In the genomic region with DNA sequence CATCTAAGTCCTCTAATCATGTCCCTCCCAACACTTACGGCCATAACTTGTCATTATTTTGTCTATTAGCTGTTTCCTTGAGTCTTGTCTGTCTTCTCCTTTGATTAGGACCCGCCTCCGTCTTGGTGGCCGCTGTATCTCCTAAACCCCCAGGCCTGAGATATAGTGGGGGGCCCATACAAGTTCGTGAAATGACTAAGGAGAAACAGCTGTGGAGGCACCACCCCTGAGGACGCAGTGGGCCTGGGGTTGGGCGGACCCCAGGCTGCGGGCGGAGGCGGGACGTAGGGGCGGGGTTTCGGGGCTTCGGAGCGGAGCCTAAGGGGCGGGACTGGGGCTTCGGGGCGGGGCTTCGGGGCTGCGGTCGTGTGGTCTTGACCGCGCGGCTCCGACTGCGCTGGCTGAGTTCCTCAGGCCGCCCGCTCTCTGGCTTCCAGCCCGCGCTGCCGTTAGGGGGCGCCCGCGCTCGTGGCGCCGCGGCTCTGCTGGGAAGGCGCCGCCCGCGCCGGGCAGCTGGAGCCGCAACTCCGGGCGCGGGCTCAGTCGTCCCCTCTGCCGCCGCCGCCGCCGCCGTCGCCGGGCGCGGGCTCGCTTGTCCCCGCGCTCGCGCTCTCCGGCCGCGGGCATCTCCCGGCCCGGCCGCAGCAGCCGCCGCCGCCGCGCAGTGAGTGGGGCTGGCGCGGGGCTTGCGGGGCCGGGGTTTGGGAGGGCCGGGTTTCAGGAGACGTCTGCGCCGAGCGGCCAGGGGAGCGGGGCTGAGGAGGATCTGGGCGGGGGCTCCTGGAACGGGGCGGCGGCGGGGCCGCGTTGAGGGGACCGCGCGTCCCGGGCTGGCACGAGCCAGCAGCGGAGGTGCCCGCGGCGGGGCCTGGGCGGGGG, we compare ENCODE assay signal across 8 cellular contexts. TPM values are rescaled to one million over a fixed set of nuclear protein-coding genes. Genes with fewer than 3 reads are reported as not detected.
DNase-seq lines count a peak whose midpoint lies in the region; ATAC-seq and TF ChIP-seq lines count a peak whose summit lies in the region.

Gene KCTD6 (plus strand): TSS at position 591 of the 879 bp plus-strand sequence. CDS start 6,660 bp downstream, outside the sequence.

- intact Hi-C loops in adrenal gland (cut with DNase I): no loop called here
- intact Hi-C loops in left ventricle myocardium inferior (cut with micrococcal nuclease): loop anchor here (10.0 kb wide), 1 partner anchor 157 kb away; the partner anchor contains the start of gene PXK
- intact Hi-C loops in prostate gland (cut with DNase I): loop anchor here (5.0 kb wide), 3 partner anchors 41 to 159 kb away; partner anchors contain the start of gene PXK

- TF ChIP-seq POLR2A in adrenal gland (IDR thresholded peaks at IDR 0.05) (peak; percentile 56 to 73), prostate gland (IDR thresholded peaks at IDR 0.05) (no peak)

- H3K4me1 ChIP-seq in adrenal gland (replicated peaks in 1 of 2): peaks cover 7 to 48% of the 10 kb centered on the region in 2 donors
- peaks cover 67% of the 10 kb centered on the region for H3K4me1 ChIP-seq in left ventricle myocardium inferior
- peaks cover 7% of the 10 kb centered on the region for H3K4me1 ChIP-seq in prostate gland (replicated peaks)

- TF ChIP-seq CTCF in GM12873 (IDR thresholded peaks at IDR 0.05; ENCODE audit: insufficient read depth, low read depth, low read length, missing control alignments): peak; percentile 70
- peak in 5 of 6 experiments; percentile 9 to 92 (median 71) for TF ChIP-seq CTCF in adrenal gland (IDR thresholded peaks at IDR 0.05)
- TF ChIP-seq CTCF in left ventricle myocardium inferior (IDR thresholded peaks at IDR 0.05; ENCODE audit: borderline replicate concordance): peak; percentile 78
- peak; percentile 53 to 92 (median 71) for TF ChIP-seq CTCF in prostate gland (IDR thresholded peaks at IDR 0.05)

- H3K27ac ChIP-seq in adrenal gland: peak within 1 kb of the TSS in 4 of 5 donors; percentile 15 to 91 (median 71)
- peak within 1 kb of the TSS; percentile 87 for H3K27ac ChIP-seq in left ventricle myocardium inferior (replicated peaks)
- H3K27ac ChIP-seq in prostate gland: peak within 1 kb of the TSS; percentile 75 to 77

- peak; percentile 92 for ATAC-seq in HG02678 (IDR thresholded peaks at IDR 0.05; ENCODE audit: unreplicated experiment)

- peak; percentile 77 for DNase-seq in NCI-H1105 treated with DMSO at 0.1 percent for 48 hours (lab: John Stamatoyannopoulos, UW)
- peak; percentile 73 for DNase-seq in T follicular helper cell (ENCODE audit: low read depth)
- DNase-seq in adrenal gland: peak; percentile 91 to 95 (median 94)
- peak; percentile 93 for DNase-seq in left ventricle myocardium inferior
- DNase-seq in prostate gland (ENCODE audit: low spot score): peak; percentile 86
- peak; percentile 93 for DNase-seq in ureter (ENCODE audit: low spot score)

- WGBS in adrenal gland, 4 donors: 1 to 5% (median 1%) methylated on average over 5 to 101 of the region's 101 CpGs
- WGBS in prostate gland: 2% methylated on average over 27 of the region's 101 CpGs

- H3K27me3 ChIP-seq in adrenal gland: no peaks in the 10 kb centered on the region
- H3K27me3 ChIP-seq in left ventricle myocardium inferior (ENCODE audit: low read depth): no peaks in the 10 kb centered on the region
- no peaks in the 10 kb centered on the region for H3K27me3 ChIP-seq in prostate gland (replicated peaks; ENCODE audit: insufficient read depth)

- H3K9me3 ChIP-seq in adrenal gland (replicated peaks in 1 of 3): no peaks in the 10 kb centered on the region
- H3K9me3 ChIP-seq in left ventricle myocardium inferior (replicated peaks): no peaks in the 10 kb centered on the region
- no peaks in the 10 kb centered on the region for H3K9me3 ChIP-seq in prostate gland

- no peaks in the 10 kb centered on the region for H3K36me3 ChIP-seq in adrenal gland (replicated peaks in 1 of 2)
- no peaks in the 10 kb centered on the region for H3K36me3 ChIP-seq in left ventricle myocardium inferior
- no peaks in the 10 kb centered on the region for H3K36me3 ChIP-seq in prostate gland

- peak within 1 kb of the TSS in 3 of 4 donors; percentile 35 to 95 (median 58) for H3K4me3 ChIP-seq in adrenal gland
- peak within 1 kb of the TSS; percentile 89 for H3K4me3 ChIP-seq in left ventricle myocardium inferior
- peak within 1 kb of the TSS; percentile 64 to 92 for H3K4me3 ChIP-seq in prostate gland

RNA-seq across cellular contexts. Expression of gene KCTD6, which starts in this region (rescaled TPM):
- total RNA-seq in adrenal gland (10 to 100 TPM in 3 of 8 donors, 1 to 10 TPM in 5; 7.2 to 17.9 (median 9.2) TPM), left ventricle myocardium inferior (6.2 TPM), prostate gland (10 to 100 TPM in 1 of 2 donors, 1 to 10 TPM in 1; 7.2 to 14.9 TPM), ureter (11.4 TPM)
- polyA plus RNA-seq in adrenal gland: 10 to 100 TPM; 15.4 to 19.9 (median 16.1) TPM

Comparison
In these comparisons a context has a peak if more than half of its experiments do, and no peak if none do; other contexts are left out.
1. Peak in every context shown above with its lines: DNase-seq, ATAC-seq, H3K4me3 ChIP-seq and H3K27ac ChIP-seq.
2. intact Hi-C loops: an anchor here in left ventricle myocardium inferior (10.0 kb wide) and prostate gland (5.0 kb wide); none called in adrenal gland.